In the genomic region with DNA sequence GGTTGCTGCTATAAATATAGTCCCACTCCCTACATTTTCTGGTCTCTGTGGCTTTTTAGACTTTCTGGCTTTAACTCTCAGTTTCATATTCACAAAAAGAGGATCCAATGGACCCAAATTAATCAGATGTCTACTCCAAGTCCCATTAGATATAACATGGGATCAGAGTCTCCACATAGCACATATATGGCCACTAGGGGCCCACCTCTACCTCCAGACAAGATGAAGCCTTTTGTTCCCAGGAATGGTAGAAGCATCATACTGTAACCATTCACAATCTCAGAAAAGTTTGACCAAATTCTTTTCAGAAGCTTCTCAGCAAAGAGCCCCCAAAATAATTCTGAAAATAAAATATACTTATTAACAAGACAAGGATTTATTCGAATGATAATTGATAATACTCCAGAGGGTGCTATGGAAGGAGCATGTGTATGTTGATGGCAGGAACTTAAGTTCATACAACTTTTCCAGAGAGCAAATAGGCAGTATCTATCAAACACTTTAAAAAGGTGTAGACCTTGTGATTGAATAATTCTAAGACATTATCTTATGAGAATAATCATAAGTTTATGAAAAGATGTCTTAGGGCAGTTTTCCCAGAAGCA, we compare ENCODE assay signal across 8 cellular contexts.
DNase-seq lines count a peak whose midpoint lies in the region; ATAC-seq and TF ChIP-seq lines count a peak whose summit lies in the region.

No MANE protein-coding gene starts in this region.

- H3K4me3 ChIP-seq in BJ (ENCODE audit: low read depth, low read length) (no peak overlapping the region), PC-9 (no peak overlapping the region), coronary artery (no peak overlapping the region)

- intact Hi-C loops in PC-9 (cut with micrococcal nuclease; ENCODE audit: unreplicated experiment) = loop anchor here (5.0 to 10.0 kb wide), 5 partner anchors 282 to 814 kb away; a partner anchor contains a TSS

- no peak overlapping the region for H3K27ac ChIP-seq in PC-9
- no peak overlapping the region for H3K27ac ChIP-seq in coronary artery

- H3F3A ChIP-seq in PC-9 (ENCODE audit: insufficient read depth, low read depth) = no peaks in the 10 kb centered on the region

- no peak overlapping the region for H3K4me2 ChIP-seq in PC-9

- H3K9me3 ChIP-seq in PC-9 (ENCODE audit: insufficient read depth, low read depth) = no peaks in the 10 kb centered on the region

- POLR2A ChIA-PET in BJ (lab: Charles Lee) = interaction anchor here (0.7 kb wide), 1 partner anchor 568 kb away, joined by 3 read pairs; no protein-coding TSS in a partner anchor
- POLR2A ChIA-PET in PC-9 (lab: Charles Lee; ENCODE audit: unreplicated experiment) = interaction anchor here (0.7 kb wide), 1 partner anchor 528 kb away, joined by 3 read pairs; no protein-coding TSS in a partner anchor

- no peaks in the 10 kb centered on the region for H3K27me3 ChIP-seq in BJ (ENCODE audit: control insufficient read depth, insufficient read depth, low read length)
- H3K27me3 ChIP-seq in PC-9 (ENCODE audit: insufficient read depth, low read depth) = no peaks in the 10 kb centered on the region

- DNase-seq in BJ (ENCODE audit: low read depth) = no peak
- DNase-seq in PC-9 = peak in 1 of 2 experiments; percentile 9
- peak; percentile 54 for DNase-seq in glomerular endothelial cell (ENCODE audit: extremely low read depth, low read depth, low spot score)
- DNase-seq in stimulated activated naive CD8-positive, alpha-beta T cell treated with anti-CD3 and anti-CD28 coated beads, Interleukin-15, Interleukin-2, amounts not matched to agents 100 U/mL and 50 U/mL, for 24 hours = no peak
- no peak for DNase-seq in coronary artery (ENCODE audit: low spot score)
- no peak for DNase-seq in activated CD4-positive, CD25-positive, alpha-beta regulatory T cell treated with anti-CD3 and anti-CD28 coated beads, Interleukin-2, amount 50 U/mL, for 72 hours

- ATAC-seq in GM18858 (IDR thresholded peaks at IDR 0.05; ENCODE audit: unreplicated experiment) = peak; percentile 85
- peak; percentile 82 for ATAC-seq in HG02943 (IDR thresholded peaks at IDR 0.05; ENCODE audit: low read depth, unreplicated experiment)
- peak; percentile 69 for ATAC-seq in stimulated activated naive CD8-positive, alpha-beta T cell treated with anti-CD3 and anti-CD28 coated beads, Interleukin-15, Interleukin-2, amounts not matched to agents 100 U/mL and 50 U/mL, for 24 hours

- CTCF ChIA-PET in BJ (lab: Yijun Ruan, JAX) (interaction anchor here (1.0 to 1.1 kb wide), 3 partner anchors 13 to 348 kb away, joined by 3 to 4 read pairs (median 3); no protein-coding TSS in a partner anchor), PC-9 (lab: Charles Lee) (interaction anchor here (0.5 kb wide), 1 partner anchor 699 kb away, joined by 3 read pairs; no protein-coding TSS in a partner anchor)

- 0 out of 2 replicates have a peak, but pooled peaks cover 4% of the 10 kb centered on the region for H3K9me2 ChIP-seq in PC-9 (ENCODE audit: insufficient read depth)

- H3K79me2 ChIP-seq in PC-9 (ENCODE audit: low read depth) = no peaks in the 10 kb centered on the region

- no TSS peak for BruUV-seq in PC-9 (replicated peaks; lab: Mats Ljungman, UMichigan)

- peak; percentile 66 for TF ChIP-seq CTCF in BJ (IDR thresholded peaks at IDR 0.05; ENCODE audit: insufficient read depth, low read depth, low read length)
- peak; percentile 68 for TF ChIP-seq CTCF in PC-9 (conservative IDR thresholded peaks at IDR 0.05)
- TF ChIP-seq CTCF in coronary artery (IDR thresholded peaks at IDR 0.05) = no peak

- no peaks in the 10 kb centered on the region for H3K36me3 ChIP-seq in BJ (ENCODE audit: control insufficient read depth, insufficient read depth, low read length)
- no peaks in the 10 kb centered on the region for H3K36me3 ChIP-seq in PC-9 (ENCODE audit: low read depth)

- no peaks in the 10 kb centered on the region for H4K20me1 ChIP-seq in PC-9 (ENCODE audit: insufficient read depth)

- H2AFZ ChIP-seq in PC-9 = no peak overlapping the region

- no peaks in the 10 kb centered on the region for H3K4me1 ChIP-seq in PC-9 (replicated peaks; ENCODE audit: insufficient read depth)
